In genomic region chr3:129121016-129121791, GRCh38 we compare ENCODE assay signal across 8 cellular contexts. TPM values are rescaled to one million over a fixed set of nuclear protein-coding genes. Genes with fewer than 3 reads are reported as not detected.
A peak's percentile ranks its signal among the peaks of the same experiment; 100 is the strongest.
DNase-seq lines count a peak whose midpoint lies in the region; ATAC-seq, FAIRE-seq and TF ChIP-seq lines count a peak whose summit lies in the region.

No MANE protein-coding gene starts in this region.

- TF ChIP-seq EP300 in GM12878 (IDR thresholded peaks at IDR 0.05; ENCODE audit: borderline replicate concordance in 1 of 2, control insufficient read depth in 1 of 2, low read depth in 2 of 2, low read length in 2 of 2): no peak

- peak overlapping the region; percentile 73 to 79 for H3K4me3 ChIP-seq in CD4-positive, alpha-beta memory T cell (ENCODE audit: low read length in 2 of 2)
- H3K4me3 ChIP-seq in GM12878: peak overlapping the region; percentile 65

- CTCF ChIA-PET in CD4-positive, alpha-beta memory T cell (lab: Charles Lee; ENCODE audit: partially characterized antibody): interaction anchor here (0.6 to 11.7 kb wide), 14 partner anchors 12 to 441 kb away, joined by 3 to 132 read pairs (median 6); a partner anchor contains a TSS
- CTCF ChIA-PET in GM12878 (lab: Yijun Ruan, JAX): interaction anchor here (0.6 to 4.3 kb wide), 9 partner anchors 46 to 1179 kb away, joined by 3 to 41 read pairs (median 4); partner anchors contain the start of gene COPG1

- peaks cover 9% of the 10 kb centered on the region for H3K36me3 ChIP-seq in CD4-positive, alpha-beta memory T cell (ENCODE audit: insufficient read depth, low read length)
- H3K36me3 ChIP-seq in GM12878 (ENCODE audit: control insufficient read depth in 2 of 2, insufficient read depth in 2 of 2, low read length in 1 of 2): no peaks in the 10 kb centered on the region; a peak in 1 of 4 replicates

- no peak for TF ChIP-seq CTCF in GM12878 (IDR thresholded peaks at IDR 0.05 in 2 of 3, conservative IDR thresholded peaks at IDR 0.05 in 1 of 3; ENCODE audit: control insufficient read depth in 2 of 3, extremely low read depth in 1 of 3, insufficient read depth in 1 of 3, low read depth in 3 of 3, low read length in 3 of 3)

- TSS peak; percentile 98 for BruUV-seq in GM12878 (replicated peaks; lab: Mats Ljungman, UMichigan)

- H3K4me1 ChIP-seq in CD4-positive, alpha-beta memory T cell (ENCODE audit: insufficient read depth, low read length): peaks cover 46% of the 10 kb centered on the region
- peaks cover 27% of the 10 kb centered on the region for H3K4me1 ChIP-seq in GM12878 (ENCODE audit: control insufficient read depth, insufficient read depth, low read length)

- intact Hi-C loops in CD4-positive, alpha-beta memory T cell (cut with micrococcal nuclease): loop anchor here (1.0 to 5.0 kb wide), 2 partner anchors 63 to 244 kb away; partner anchors contain the start of gene ACAD9
- intact Hi-C loops in GM12878 (cut with micrococcal nuclease; ENCODE audit: unreplicated experiment): loop anchor here (2.0 to 5.0 kb wide), 2 partner anchors 61 to 68 kb away; partner anchors contain the start of gene CNBP

- ATAC-seq in GM21737 (IDR thresholded peaks at IDR 0.05; ENCODE audit: unreplicated experiment) (peak; percentile 3), GM12878 (peak; percentile 43), GM19463 (IDR thresholded peaks at IDR 0.05; ENCODE audit: unreplicated experiment) (no peak)
- ATAC-seq in stimulated activated memory B cell treated with anti-CD40 and anti-IgM and Interleukin-4, amounts not matched to agents 10 μg/mL and 1 μg/mL and 100 μg/mL, for 72 hours: peak; percentile 54

- RAD21 ChIA-PET in GM12878 (lab: Charles Lee; ENCODE audit: unreplicated experiment): interaction anchor here (0.8 to 3.8 kb wide), 9 partner anchors 11 to 321 kb away, joined by 3 to 20 read pairs (median 3); partner anchors contain the start of gene ISY1

- H3K9me3 ChIP-seq in CD4-positive, alpha-beta memory T cell (ENCODE audit: control insufficient read depth in 1 of 2, low read length in 2 of 2): no peaks in the 10 kb centered on the region
- no peaks in the 10 kb centered on the region for H3K9me3 ChIP-seq in GM12878 (replicated peaks; ENCODE audit: control insufficient read depth, insufficient read depth, low read length)

- FAIRE-seq in GM12878 (lab: Jason Lieb, UNC): peak; percentile 18

- 1% methylated on average over 44 of the region's 80 CpGs for WGBS in GM12878 (ENCODE audit: insufficient coverage, insufficient replicate concordance, low lambda C conversion rate, missing lambda C conversion rate)

- SMC1A ChIA-PET in GM12878 (lab: Charles Lee; ENCODE audit: uncharacterized antibody, unreplicated experiment): interaction anchor here (1.0 to 3.7 kb wide), 10 partner anchors 11 to 156 kb away, joined by 3 to 25 read pairs (median 5); no protein-coding TSS in a partner anchor

- no peak for TF ChIP-seq RAD21 in GM12878 (IDR thresholded peaks at IDR 0.05; ENCODE audit: insufficient read depth, low read depth, low read length)

- peak overlapping the region; percentile 62 for H3K27ac ChIP-seq in CD4-positive, alpha-beta memory T cell (ENCODE audit: low read depth, low read length)
- peak overlapping the region; percentile 86 for H3K27ac ChIP-seq in GM12878 (ENCODE audit: control insufficient read depth, insufficient read depth)

- peaks cover 24% of the 10 kb centered on the region for H3K79me2 ChIP-seq in GM12878 (ENCODE audit: control insufficient read depth, insufficient read depth, low read length)

- H3K36me3 Mint-ChIP-seq in CD4-positive, alpha-beta memory T cell: peaks cover 22 to 39% of the 10 kb centered on the region in 2 donors
- peaks cover 18% of the 10 kb centered on the region for H3K36me3 Mint-ChIP-seq in stimulated activated memory B cell treated with anti-CD40 and anti-IgM and Interleukin-4, amounts not matched to agents 10 μg/mL and 1 μg/mL and 100 μg/mL, for 72 hours

- peak overlapping the region; percentile 40 for H2AFZ ChIP-seq in GM12878 (ENCODE audit: control insufficient read depth, low read depth, low read length)

- no peaks in the 10 kb centered on the region for H3K27me3 ChIP-seq in CD4-positive, alpha-beta memory T cell (ENCODE audit: insufficient read depth, low read length)
- H3K27me3 ChIP-seq in GM12878 (replicated peaks in 1 of 2; ENCODE audit: control insufficient read depth in 2 of 2, insufficient read depth in 2 of 2, low read length in 1 of 2): no peaks in the 10 kb centered on the region

- POLR2A ChIA-PET in CD4-positive, alpha-beta memory T cell (lab: Charles Lee; ENCODE audit: partially characterized antibody): interaction anchor here (0.6 to 8.7 kb wide), 40 partner anchors 8 to 997 kb away, joined by 3 to 133 read pairs (median 5); partner anchors contain the start of genes ACAD9, CFAP92, CNBP and COPG1
- POLR2A ChIA-PET in GM12878 (lab: Charles Lee): interaction anchor here (0.5 to 3.5 kb wide), 15 partner anchors 12 to 319 kb away, joined by 3 to 20 read pairs (median 5); partner anchors contain the start of genes CNBP, COPG1, HMCES and IFT122

- peaks cover 0 to 2% (median 0%) of the 10 kb centered on the region in 8 donors for H3K9me3 Mint-ChIP-seq in CD4-positive, alpha-beta memory T cell
- H3K9me3 Mint-ChIP-seq in stimulated activated memory B cell treated with anti-CD40 and anti-IgM and Interleukin-4, amounts not matched to agents 10 μg/mL and 1 μg/mL and 100 μg/mL, for 72 hours: no peaks in the 10 kb centered on the region

- peak overlapping the region; percentile 75 for H3K4me2 ChIP-seq in GM12878 (ENCODE audit: control insufficient read depth, insufficient read depth)

- H3K27ac Mint-ChIP-seq in CD4-positive, alpha-beta memory T cell: peak overlapping the region; percentile 94 to 99 (median 98)
- peak overlapping the region; percentile 78 for H3K27ac Mint-ChIP-seq in stimulated activated memory B cell treated with anti-CD40 and anti-IgM and Interleukin-4, amounts not matched to agents 10 μg/mL and 1 μg/mL and 100 μg/mL, for 72 hours

- H4K20me1 ChIP-seq in GM12878 (ENCODE audit: control insufficient read depth, insufficient read depth): no peaks in the 10 kb centered on the region

- peaks cover 29 to 64% (median 46%) of the 10 kb centered on the region in 4 donors for H3K4me1 Mint-ChIP-seq in CD4-positive, alpha-beta memory T cell
- peaks cover 52% of the 10 kb centered on the region for H3K4me1 Mint-ChIP-seq in stimulated activated memory B cell treated with anti-CD40 and anti-IgM and Interleukin-4, amounts not matched to agents 10 μg/mL and 1 μg/mL and 100 μg/mL, for 72 hours

- TF ChIP-seq POLR2A in GM12878 (IDR thresholded peaks at IDR 0.05; ENCODE audit: low read depth, low read length): peak; percentile 73

- H3K9ac ChIP-seq in GM12878 (ENCODE audit: control insufficient read depth, insufficient read depth, low read length): peak overlapping the region; percentile 94

- peak in 2 of 5 donors; percentile 44 to 66 for DNase-seq in CD4-positive, alpha-beta memory T cell
- DNase-seq in RKO (ENCODE audit: low spot score) (peak; percentile 42), GM12878 (ENCODE audit: low read depth, low spot score) (no peak), iris pigment epithelial cell (ENCODE audit: low read depth) (peak; percentile 42), globus pallidus (ENCODE audit: low spot score) (no peak)

- H3K4me3 Mint-ChIP-seq in CD4-positive, alpha-beta memory T cell: peak overlapping the region; percentile 92 to 99 (median 94)
- peak overlapping the region; percentile 82 for H3K4me3 Mint-ChIP-seq in stimulated activated memory B cell treated with anti-CD40 and anti-IgM and Interleukin-4, amounts not matched to agents 10 μg/mL and 1 μg/mL and 100 μg/mL, for 72 hours

- no peaks in the 10 kb centered on the region for H3K27me3 Mint-ChIP-seq in CD4-positive, alpha-beta memory T cell
- no peaks in the 10 kb centered on the region for H3K27me3 Mint-ChIP-seq in stimulated activated memory B cell treated with anti-CD40 and anti-IgM and Interleukin-4, amounts not matched to agents 10 μg/mL and 1 μg/mL and 100 μg/mL, for 72 hours

- in situ Hi-C loops in GM12878 (cut with MboI): no loop called here

RNA-seq across cellular contexts. Expression of gene RAB43, which starts 0.4 kb away (rescaled TPM):
- total RNA-seq in CD4-positive, alpha-beta memory T cell: 10 to 100 TPM; 64.5 to 68.4 TPM
- 10 to 100 TPM; 11.3 to 16.2 TPM for polyA plus RNA-seq in CD4-positive, alpha-beta memory T cell
- 10.9 and 12.0 TPM in 2 replicates for total RNA-seq in GM12878 (2013; cell fraction: nucleolus; rRNA removed)
- total RNA-seq in GM12878 (2014; rRNA removed) (8.0 and 10.0 TPM in 2 replicates), GM12878 (2014; rRNA removed; fragmentation: Illumina TruSeq; extraction: Trizol) (0.67 and 0.69 TPM in 2 replicates), GM12878 (2021) (11.4 and 14.0 TPM in 2 replicates)
- polyA plus RNA-seq in GM12878 (2011; ENCODE audit: low read depth): 3.4 TPM
- polyA plus RNA-seq in GM12878 (2011; rRNA removed) (4.1 and 4.7 TPM in 2 replicates), GM12878 (2014; fragmentation: Illumina TruSeq; extraction: Trizol) (0.10 and 0.26 TPM in 2 replicates), GM12878 (2014; fragmentation: Nextera tagmentation; extraction: Ambion mirVana) (under 1 TPM; 0.08 to 0.29 TPM), GM12878 (2014; rRNA removed) (6.8 and 10.0 TPM in 2 replicates), GM12878 (2016; fragmentation: Nextera tagmentation; extraction: Ambion mirVana) (1 to 10 TPM; 4.0 to 4.5 TPM)
- 8.7 and 11.2 TPM in 2 replicates for polyA plus RNA-seq in GM12878 (2011; cell fraction: cytosol; rRNA removed)
- polyA plus RNA-seq in GM12878 (2011; cell fraction: nucleus; rRNA removed): 16.5 and 22.0 TPM in 2 replicates
- 4.5 and 5.6 TPM in 2 replicates for polyA plus RNA-seq in GM12878 (2012)
- 5.5 and 15.1 TPM in 2 replicates for polyA minus RNA-seq in GM12878 (2011; rRNA and poly(A)+ RNA removed)
- polyA minus RNA-seq in GM12878 (2011; cell fraction: cytosol; rRNA and poly(A)+ RNA removed): 2.3 and 3.1 TPM in 2 replicates
- 5.0 and 6.9 TPM in 2 replicates for polyA minus RNA-seq in GM12878 (2011; cell fraction: nucleus; rRNA and poly(A)+ RNA removed)

RNA-seq across cellular contexts. Expression of gene ISY1, which starts 39.7 kb away (rescaled TPM):
- 10 to 100 TPM; 29.5 to 34.3 TPM for total RNA-seq in CD4-positive, alpha-beta memory T cell
- polyA plus RNA-seq in CD4-positive, alpha-beta memory T cell: 100 to 1,000 TPM in 1 of 2 donors, 10 to 100 TPM in 1; 98.7 to 104 TPM
- total RNA-seq in GM12878 (2013; cell fraction: nucleolus; rRNA removed): 8.1 and 10.0 TPM in 2 replicates
- total RNA-seq in GM12878 (2014; rRNA removed) (28.3 and 39.5 TPM in 2 replicates), GM12878 (2014; rRNA removed; fragmentation: Illumina TruSeq; extraction: Trizol) (46.0 and 47.1 TPM in 2 replicates), GM12878 (2021) (36.8 and 38.6 TPM in 2 replicates)
- polyA plus RNA-seq in GM12878 (2011; ENCODE audit: low read depth): 28.6 TPM
- polyA plus RNA-seq in GM12878 (2011; rRNA removed) (43.3 and 61.7 TPM in 2 replicates), GM12878 (2014; fragmentation: Illumina TruSeq; extraction: Trizol) (42.3 and 45.4 TPM in 2 replicates), GM12878 (2014; fragmentation: Nextera tagmentation; extraction: Ambion mirVana) (10 to 100 TPM; 54.1 to 58.2 TPM), GM12878 (2014; rRNA removed) (28.5 and 32.3 TPM in 2 replicates), GM12878 (2016; fragmentation: Nextera tagmentation; extraction: Ambion mirVana) (10 to 100 TPM; 66.7 to 72.2 TPM)
- 41.9 and 59.0 TPM in 2 replicates for polyA plus RNA-seq in GM12878 (2011; cell fraction: cytosol; rRNA removed)
- 10.0 and 10.5 TPM in 2 replicates for polyA plus RNA-seq in GM12878 (2011; cell fraction: nucleus; rRNA removed)
- 31.3 and 35.0 TPM in 2 replicates for polyA plus RNA-seq in GM12878 (2012)
- polyA minus RNA-seq in GM12878 (2011; rRNA and poly(A)+ RNA removed): 14.6 and 23.3 TPM in 2 replicates
- 6.7 and 15.2 TPM in 2 replicates for polyA minus RNA-seq in GM12878 (2011; cell fraction: cytosol; rRNA and poly(A)+ RNA removed)
- polyA minus RNA-seq in GM12878 (2011; cell fraction: nucleus; rRNA and poly(A)+ RNA removed): 4.1 and 11.7 TPM in 2 replicates

Comparison
In these comparisons a context has a peak if more than half of its experiments do, and no peak if none do; other contexts are left out.
1. DNase-seq: peak in RKO (single experiment) and iris pigment epithelial cell (single experiment); none in GM12878 (single experiment) and globus pallidus (single experiment).
2. RNA of gene RAB43, which starts 0.4 kb away (total RNA-seq): 64.5 to 68.4 TPM in CD4-positive, alpha-beta memory T cell; 0.67 to 14.0 TPM in GM12878; every median in the first group is over 4 times any median in the second.